In the genomic region with DNA sequence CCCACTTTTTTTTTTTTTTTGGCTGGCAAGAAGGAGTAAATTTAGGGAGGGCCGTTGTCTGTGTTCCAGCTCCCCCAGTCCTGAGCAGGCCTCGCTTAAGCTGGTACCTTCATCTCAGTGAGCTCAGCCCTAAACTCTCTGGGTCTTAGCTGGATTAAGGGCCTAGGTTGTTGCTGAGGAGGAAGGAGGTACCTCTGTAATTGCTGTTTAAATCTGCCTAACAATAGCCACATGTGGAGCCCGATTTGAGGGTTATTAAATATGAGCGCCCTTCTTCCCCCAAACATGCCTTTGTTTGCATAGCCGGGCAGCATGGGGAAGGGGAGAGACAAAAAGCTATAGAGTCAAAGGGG, we compare ENCODE assay signal across 18 cellular contexts.
"Had no signal": no experiment of that assay in that cellular context is flagged by ENCODE, and none has a peak within 500 bp of the region (broad histone marks: within the 10 kb centered on the region; RNA-seq: fewer than 3 reads in every experiment).

No MANE protein-coding gene starts in this region.

- H3K27ac ChIP-seq: body of pancreas, left lung, psoas muscle, right lobe of liver had no signal

- H3K36me3 ChIP-seq: left lung, right lobe of liver had no signal

- H3K4me3 ChIP-seq: body of pancreas, left lung, psoas muscle, right lobe of liver, smooth muscle cell had no signal

- H3K27me3 ChIP-seq: body of pancreas, left lung, right lobe of liver had no signal

- H3K4me1 ChIP-seq: body of pancreas, right lobe of liver had no signal

- H3K9me3 ChIP-seq: body of pancreas, left lung, psoas muscle, right lobe of liver had no signal

- DNase-seq: activated CD4-positive, alpha-beta memory T cell treated with anti-CD3 and anti-CD28 coated beads for 36 hours; activated CD4-positive, alpha-beta T cell treated with anti-CD3 and anti-CD28 coated beads for 36 hours; body of pancreas; caudate nucleus; foreskin fibroblast; hippocampal formation; left lung; mesenchymal stem cell; nucleus accumbens; psoas muscle; stimulated activated CD4-positive, alpha-beta T cell treated with anti-CD3 and anti-CD28 coated beads, Interleukin-4, amount 100 ng/mL, for 4 hours; stimulated activated naive CD4-positive, alpha-beta T cell treated with Interleukin-2 at 50 U/mL for 16 hours; substantia nigra; T-helper 1 cell; T1000; trophoblast cell had no signal
